Comparison of ENCODE assay signal across 13 cellular contexts in the genomic region with DNA sequence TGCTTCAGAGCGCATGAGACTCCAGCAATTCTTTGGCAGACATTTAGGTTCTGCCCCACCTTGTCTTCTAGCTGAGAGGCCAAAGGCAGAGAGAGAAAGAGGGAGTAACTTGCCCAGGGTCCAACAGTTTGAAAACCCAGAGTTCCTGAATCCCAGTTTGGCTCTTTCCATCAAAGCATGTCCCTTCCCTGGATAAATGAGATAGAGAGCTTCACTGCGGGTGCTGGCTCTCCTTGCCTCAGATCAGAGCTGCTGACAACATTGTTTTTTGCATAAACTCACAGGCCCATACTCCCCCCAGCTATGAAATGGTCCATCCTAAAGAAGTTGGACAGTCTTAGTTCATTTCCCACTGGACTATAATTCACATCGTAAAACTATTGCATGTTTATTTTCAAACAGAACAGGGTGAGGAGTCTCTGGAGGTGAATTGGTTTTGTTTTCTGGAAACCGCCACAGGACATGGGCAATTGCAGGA. TPM values are rescaled to one million over a fixed set of nuclear protein-coding genes. Genes with fewer than 3 reads are reported as not detected.
DNase-seq lines count a peak whose midpoint lies in the region; ATAC-seq, FAIRE-seq and TF ChIP-seq lines count a peak whose summit lies in the region.
"Had no signal": no experiment of that assay in that cellular context is flagged by ENCODE, and none has a peak within 500 bp of the region (broad histone marks: within the 10 kb centered on the region; RNA-seq: fewer than 3 reads in every experiment).

No MANE protein-coding gene starts in this region.

- H3K9me2 ChIP-seq in PC-9 (ENCODE audit: insufficient read depth) = no peaks in the 10 kb centered on the region

- H3K4me3 Mint-ChIP-seq in type B pancreatic cell (peak overlapping the region; percentile 76), CD14-positive monocyte (no peak overlapping the region)
- H3K4me3 Mint-ChIP-seq: naive thymus-derived CD4-positive, alpha-beta T cell had no signal

- intact Hi-C loops in CD14-positive monocyte (cut with micrococcal nuclease) = no loop called here
- intact Hi-C loops in PC-9 (cut with micrococcal nuclease; ENCODE audit: unreplicated experiment) = no loop called here
- intact Hi-C loops in right lobe of liver (cut with DNase I) = no loop called here

- TF ChIP-seq POLR2A in H1 (IDR thresholded peaks at IDR 0.05; ENCODE audit: control extremely low read depth in 1 of 2, low read depth in 2 of 2, low read length in 2 of 2) (no peak), right lobe of liver (IDR thresholded peaks at IDR 0.05) (no peak)

- H3K27ac ChIP-seq in H1 (ENCODE audit: low read depth, low read length) (no peak overlapping the region), mesenchymal stem cell (ENCODE audit: low read length, poor library complexity, severe bottlenecking) (peak overlapping the region; percentile 96), PC-9 (no peak overlapping the region), right lobe of liver (no peak overlapping the region)

- H2AFZ ChIP-seq in H1 (ENCODE audit: low read length) (peak overlapping the region; percentile 52; the same call in 1 of the 2 replicates), mesenchymal stem cell (ENCODE audit: low read depth, low read length) (no peak overlapping the region), PC-9 (no peak overlapping the region)

- H4K8ac ChIP-seq in H1 (ENCODE audit: extremely low read depth, insufficient read depth, low read length) = no peak overlapping the region
- H4K8ac ChIP-seq in mesenchymal stem cell (ENCODE audit: low read length) = no peak overlapping the region

- no peaks in the 10 kb centered on the region for H3K23me2 ChIP-seq in H1 (ENCODE audit: low read depth, low read length)

- peak overlapping the region; percentile 25 to 45; a peak in 2 of 4 replicates for H3K4me2 ChIP-seq in H1 (ENCODE audit: insufficient read depth in 1 of 2, low read depth in 2 of 2, low read length in 2 of 2)
- H3K4me2 ChIP-seq in mesenchymal stem cell (ENCODE audit: low read length, poor library complexity, severe bottlenecking) = peak overlapping the region; percentile 8
- no peak overlapping the region for H3K4me2 ChIP-seq in PC-9

- H3K9ac ChIP-seq in H1 (replicated peaks in 1 of 4; ENCODE audit: extremely low read depth in 1 of 4, low read depth in 3 of 4, low read length in 3 of 4) (no peak overlapping the region; a peak in 1 of 7 replicates), mesenchymal stem cell (ENCODE audit: low read length) (peak overlapping the region; percentile 85)

- H3K36me3 Mint-ChIP-seq in type B pancreatic cell (no peaks in the 10 kb centered on the region), CD14-positive monocyte (no peaks in the 10 kb centered on the region)
- H3K36me3 Mint-ChIP-seq: naive thymus-derived CD4-positive, alpha-beta T cell had no signal

- H3K4me1 Mint-ChIP-seq in type B pancreatic cell (ENCODE audit: unreplicated experiment) (peaks cover 39% of the 10 kb centered on the region), CD14-positive monocyte (peaks cover 3% of the 10 kb centered on the region)
- H3K4me1 Mint-ChIP-seq: naive thymus-derived CD4-positive, alpha-beta T cell had no signal

- WGBS in H1 (ENCODE audit: extremely low coverage in 1 of 2, insufficient coverage in 1 of 2, insufficient read length in 1 of 2, insufficient replicate concordance in 2 of 2, low coverage in 1 of 2, low lambda C conversion rate in 2 of 2, missing lambda C conversion rate in 1 of 2), 2 experiments = 83% methylated on average over 4 of the region's 4 CpGs; no CpG with 5 or more reads in 1 of the 2 experiments
- 35% methylated on average over 4 of the region's 4 CpGs for WGBS in mesenchymal stem cell
- WGBS in right lobe of liver (ENCODE audit: insufficient coverage, low coverage, low lambda C conversion rate, missing lambda C conversion rate) = 51% methylated on average over 3 of the region's 4 CpGs

- H2BK12ac ChIP-seq in H1 (ENCODE audit: low read depth, low read length) (0 out of 2 replicates have a peak overlapping the region, but pooled peaks have one; percentile 75), mesenchymal stem cell (ENCODE audit: low read length in 2 of 2) (no peak overlapping the region)

- POLR2A ChIA-PET in H1 (lab: Charles Lee; ENCODE audit: partially characterized antibody) (interaction anchor here (0.7 to 1.0 kb wide), 2 partner anchors 11 to 15 kb away, joined by 3 read pairs; no protein-coding TSS in a partner anchor), PC-9 (lab: Charles Lee; ENCODE audit: unreplicated experiment) (no interaction called here)

- H3K27ac Mint-ChIP-seq in type B pancreatic cell (peak overlapping the region; percentile 86), CD14-positive monocyte (no peak overlapping the region)
- H3K27ac Mint-ChIP-seq: naive thymus-derived CD4-positive, alpha-beta T cell had no signal

- no peak for TF ChIP-seq CTCF in H1 (IDR thresholded peaks at IDR 0.05; ENCODE audit: control extremely low read depth in 1 of 3, insufficient read depth in 1 of 3, low read depth in 1 of 3, low read length in 3 of 3)
- TF ChIP-seq CTCF in type B pancreatic cell (conservative IDR thresholded peaks at IDR 0.05) = no peak
- TF ChIP-seq CTCF in CD14-positive monocyte (IDR thresholded peaks at IDR 0.05) = no peak
- no peak for TF ChIP-seq CTCF in PC-9 (conservative IDR thresholded peaks at IDR 0.05)
- no peak for TF ChIP-seq CTCF in right lobe of liver (IDR thresholded peaks at IDR 0.05)

- no peak overlapping the region for H4K5ac ChIP-seq in H1 (ENCODE audit: insufficient read length, low read depth, low read length)

- H3K4ac ChIP-seq in H1 (replicated peaks; ENCODE audit: insufficient read length, low read depth, low read length) = no peak overlapping the region
- H3K4ac ChIP-seq in mesenchymal stem cell (ENCODE audit: low read depth in 1 of 2, low read length in 2 of 2) = no peak overlapping the region

- no peak overlapping the region for H2BK5ac ChIP-seq in H1 (ENCODE audit: low read depth, low read length)
- peak overlapping the region; percentile 92 for H2BK5ac ChIP-seq in mesenchymal stem cell (ENCODE audit: low read depth, low read length, poor library complexity, severe bottlenecking)

- H4K91ac ChIP-seq in H1 (replicated peaks; ENCODE audit: insufficient read length, low read length) (no peak overlapping the region), mesenchymal stem cell (ENCODE audit: low read length) (no peak overlapping the region)

- H3K79me1 ChIP-seq in H1 (ENCODE audit: low read depth, low read length) (no peaks in the 10 kb centered on the region), mesenchymal stem cell (replicated peaks; ENCODE audit: low read length, poor library complexity, severe bottlenecking) (no peaks in the 10 kb centered on the region)

- H2BK120ac ChIP-seq in H1 (replicated peaks; ENCODE audit: low read depth, low read length) = no peak overlapping the region
- H2BK120ac ChIP-seq in mesenchymal stem cell (ENCODE audit: low read depth, low read length) = no peak overlapping the region

- TF ChIP-seq RAD21 in Ishikawa (IDR thresholded peaks at IDR 0.05; ENCODE audit: low read depth) (no peak), H1 (IDR thresholded peaks at IDR 0.05 in 1 of 2, conservative IDR thresholded peaks at IDR 0.05 in 1 of 2; ENCODE audit: low read depth in 2 of 2, low read length in 2 of 2) (no peak)

- H3K9me3 ChIP-seq in H1 (ENCODE audit: insufficient read depth in 2 of 2, low read depth in 1 of 2, low read length in 1 of 2) (no peaks in the 10 kb centered on the region), mesenchymal stem cell (ENCODE audit: control insufficient read depth, low read length) (no peaks in the 10 kb centered on the region), PC-9 (ENCODE audit: insufficient read depth, low read depth) (no peaks in the 10 kb centered on the region), right lobe of liver (no peaks in the 10 kb centered on the region)
- H3K9me3 ChIP-seq: adrenal gland had no signal

- DNase-seq in H1 (ENCODE audit: low read depth in 1 of 2, low spot score in 2 of 2) = no peak
- DNase-seq in mesenchymal stem cell = no peak
- DNase-seq in type B pancreatic cell (ENCODE audit: extremely low spot score, unreplicated experiment) = no peak
- DNase-seq in CD14-positive monocyte (ENCODE audit: low spot score) = no peak
- no peak for DNase-seq in H7
- DNase-seq in PC-9 = no peak
- DNase-seq in right lobe of liver = no peak
- DNase-seq: naive thymus-derived CD4-positive, alpha-beta T cell had no signal

- no peaks in the 10 kb centered on the region for H3F3A ChIP-seq in PC-9 (ENCODE audit: insufficient read depth, low read depth)

- H3K18ac ChIP-seq in H1 (ENCODE audit: extremely low read depth, low read length) (peak overlapping the region; percentile 29; the same call in 1 of the 2 replicates), mesenchymal stem cell (ENCODE audit: low read depth in 1 of 2, low read length in 2 of 2) (no peak overlapping the region)

- H3K56ac ChIP-seq in H1 (replicated peaks; ENCODE audit: insufficient read length, low read depth, low read length) = no peak overlapping the region

- no peaks in the 10 kb centered on the region for H4K20me1 ChIP-seq in H1 (replicated peaks in 1 of 2; ENCODE audit: control insufficient read depth in 1 of 2, insufficient read depth in 2 of 2, low read length in 2 of 2)
- no peaks in the 10 kb centered on the region for H4K20me1 ChIP-seq in PC-9 (ENCODE audit: insufficient read depth)

- no peaks in the 10 kb centered on the region for H3K36me3 ChIP-seq in H1 (ENCODE audit: control insufficient read depth in 2 of 4, insufficient read depth in 4 of 4, low read length in 3 of 4)
- no peaks in the 10 kb centered on the region for H3K36me3 ChIP-seq in mesenchymal stem cell (ENCODE audit: control insufficient read depth in 1 of 2, insufficient read depth in 2 of 2, low read depth in 1 of 2, low read length in 2 of 2)
- H3K36me3 ChIP-seq in H7 (replicated peaks; ENCODE audit: control insufficient read depth, insufficient read depth, low read length) = no peaks in the 10 kb centered on the region
- no peaks in the 10 kb centered on the region for H3K36me3 ChIP-seq in PC-9 (ENCODE audit: low read depth)
- H3K36me3 ChIP-seq in right lobe of liver = no peaks in the 10 kb centered on the region
- H3K36me3 ChIP-seq: adrenal gland had no signal

- no peaks in the 10 kb centered on the region for H3K9me3 Mint-ChIP-seq in type B pancreatic cell
- peaks cover 0 to 6% (median 0%) of the 10 kb centered on the region in 7 donors for H3K9me3 Mint-ChIP-seq in CD14-positive monocyte

- no peak for ATAC-seq in right lobe of liver
- ATAC-seq: GM12878; naive thymus-derived CD4-positive, alpha-beta T cell had no signal

- no peak for FAIRE-seq in H1 (lab: Jason Lieb, UNC)
- FAIRE-seq: GM12878, RCC 7860, TTC549 had no signal

- peaks cover 8% of the 10 kb centered on the region for H3K27me3 Mint-ChIP-seq in type B pancreatic cell
- H3K27me3 Mint-ChIP-seq in CD14-positive monocyte (ENCODE audit: low read depth in 3 of 3) = peaks cover 0 to 4% (median 3%) of the 10 kb centered on the region in 3 donors

- no TSS peak for BruUV-seq in PC-9 (replicated peaks; lab: Mats Ljungman, UMichigan)

- no peak overlapping the region for H2BK15ac ChIP-seq in H1 (ENCODE audit: low read length)
- no peak overlapping the region for H2BK15ac ChIP-seq in mesenchymal stem cell (ENCODE audit: low read depth, poor library complexity, severe bottlenecking)

- no peak overlapping the region; the same call in 1 of the 2 replicates for H2BK20ac ChIP-seq in H1 (ENCODE audit: low read length)

- no peaks in the 10 kb centered on the region for H3K79me2 ChIP-seq in H1 (ENCODE audit: control insufficient read depth in 1 of 2, insufficient read depth in 2 of 2, low read length in 2 of 2)
- no peaks in the 10 kb centered on the region for H3K79me2 ChIP-seq in PC-9 (ENCODE audit: low read depth)

- TF ChIP-seq EP300 in Ishikawa (IDR thresholded peaks at IDR 0.05; ENCODE audit: borderline replicate concordance) (no peak), H1 (IDR thresholded peaks at IDR 0.05; ENCODE audit: borderline replicate concordance in 1 of 2, low read depth in 2 of 2, low read length in 2 of 2) (no peak)

- no peak overlapping the region for H3K23ac ChIP-seq in H1 (ENCODE audit: insufficient read length)
- H3K23ac ChIP-seq in mesenchymal stem cell (ENCODE audit: low read length in 2 of 2) = no peak overlapping the region

- 0 out of 7 replicates have a peak, but pooled peaks cover 0 to 2% (median 0%) of the 10 kb centered on the region in 4 experiments for H3K27me3 ChIP-seq in H1 (replicated peaks in 1 of 4; ENCODE audit: control insufficient read depth in 3 of 4, extremely low read depth in 1 of 4, insufficient read depth in 3 of 4, low read length in 3 of 4)
- H3K27me3 ChIP-seq in mesenchymal stem cell (ENCODE audit: control insufficient read depth in 1 of 2, insufficient read depth in 1 of 2, low read length in 2 of 2) = no peaks in the 10 kb centered on the region
- no peaks in the 10 kb centered on the region for H3K27me3 ChIP-seq in H7 (ENCODE audit: control insufficient read depth, insufficient read depth, low read length)
- H3K27me3 ChIP-seq in PC-9 (ENCODE audit: insufficient read depth, low read depth) = peaks cover 8% of the 10 kb centered on the region
- no peaks in the 10 kb centered on the region for H3K27me3 ChIP-seq in right lobe of liver
- H3K27me3 ChIP-seq: adrenal gland had no signal

- H3K4me3 ChIP-seq in H1 (ENCODE audit: extremely low read depth in 1 of 4, insufficient read depth in 2 of 4, low read depth in 3 of 4, low read length in 4 of 4) (peak overlapping the region in 1 of 4 experiments; percentile 29; a peak in 1 of 8 replicates), mesenchymal stem cell (ENCODE audit: insufficient read depth in 1 of 2, low read depth in 1 of 2, low read length in 2 of 2) (peak overlapping the region in 1 of 2 experiments; percentile 70), H7 (ENCODE audit: insufficient read depth, low read depth, low read length) (no peak overlapping the region), PC-9 (no peak overlapping the region), right lobe of liver (no peak overlapping the region)
- H3K4me3 ChIP-seq: adrenal gland, GM12878 had no signal

- CTCF ChIA-PET in H1 (lab: Charles Lee; ENCODE audit: partially characterized antibody) = interaction anchor here (1.1 to 2.3 kb wide), 6 partner anchors 11 to 31 kb away, joined by 3 to 6 read pairs (median 4); no protein-coding TSS in a partner anchor
- CTCF ChIA-PET in PC-9 (lab: Charles Lee) = no interaction called here

- H3K14ac ChIP-seq in H1 (ENCODE audit: insufficient read length) = no peak overlapping the region
- no peak overlapping the region for H3K14ac ChIP-seq in mesenchymal stem cell (ENCODE audit: low read length in 2 of 2)

- no peak overlapping the region for H2AK5ac ChIP-seq in H1 (ENCODE audit: low read depth, low read length)
- H2AK5ac ChIP-seq in mesenchymal stem cell (ENCODE audit: low read length, severe bottlenecking) = peak overlapping the region; percentile 87

- peaks cover 7 to 20% (median 13%) of the 10 kb centered on the region in 4 experiments; a peak in 6 of 7 replicates for H3K4me1 ChIP-seq in H1 (replicated peaks in 1 of 4; ENCODE audit: control insufficient read depth in 3 of 4, insufficient read depth in 4 of 4, low read length in 3 of 4)
- peaks cover 11% of the 10 kb centered on the region for H3K4me1 ChIP-seq in mesenchymal stem cell (ENCODE audit: control insufficient read depth, insufficient read depth, low read depth, low read length)
- H3K4me1 ChIP-seq in PC-9 (replicated peaks; ENCODE audit: insufficient read depth) = no peaks in the 10 kb centered on the region
- H3K4me1 ChIP-seq in right lobe of liver = no peaks in the 10 kb centered on the region
- H3K4me1 ChIP-seq: adrenal gland had no signal

RNA-seq across cellular contexts. Expression of a gene that starts 25.2 kb away (rescaled TPM):
- total RNA-seq in H1 (2021; fragmentation: NEBNext Ultra II Directional; extraction: Animal tissue kit (Norgen Biotek cat#: 25700)) = 0.06 TPM in 1 of 2 replicates, not detected in the other
- polyA plus RNA-seq in H1 (2011; rRNA removed) (0.06 TPM in 2 replicates), CD14-positive monocyte (not detected)
- 0.05 TPM for polyA plus RNA-seq in H1 (2011; cell fraction: cytosol; rRNA removed)
- 0.04 TPM for polyA plus RNA-seq in H1 (2011; cell fraction: nucleus; rRNA removed)
- polyA plus RNA-seq in H1 (2012, experiment 1 of 2) = 0.05 TPM in 1 of 4 replicates, not detected in the others
- not detected for polyA plus RNA-seq in H1 (2012, experiment 2 of 2)
- polyA plus RNA-seq in H1 (2013, experiment 1 of 2) = 0.06 TPM
- polyA plus RNA-seq in H1 (2013, experiment 2 of 2) = 0.09 TPM
- polyA minus RNA-seq in H1 (2011; rRNA and poly(A)+ RNA removed) = 0.12 and 0.28 TPM in 2 replicates
- not detected for polyA minus RNA-seq in H1 (2011; cell fraction: cytosol; rRNA and poly(A)+ RNA removed)
- not detected for polyA minus RNA-seq in H1 (2011; cell fraction: nucleus; rRNA and poly(A)+ RNA removed)
- not detected for polyA plus RNA-seq in mesenchymal stem cell (2013, experiment 1 of 2)
- polyA plus RNA-seq in mesenchymal stem cell (2013, experiment 2 of 2) = not detected
- total RNA-seq in type B pancreatic cell (ENCODE audit: low replicate concordance) (1.5 and 5.7 TPM in 2 replicates), PC-9 (2021) (not detected in 2 replicates), right lobe of liver (under 1 TPM in 3 of 6 experiments, not detected in 3; 0.04 to 0.10 (median 0.07) TPM)
- 0.04 TPM in 1 of 2 replicates, not detected in the other for total RNA-seq in H7 (2014; rRNA removed; shearing (Covaris generic))
- polyA plus RNA-seq: naive thymus-derived CD4-positive, alpha-beta T cell had no signal
